21 cellular contexts compared by ENCODE assay signal in genomic region chr4:30815685-30816084, GRCh38.
DNase-seq lines count a peak whose midpoint lies in the region; ATAC-seq and TF ChIP-seq lines count a peak whose summit lies in the region.
"Had no signal": no experiment of that assay in that cellular context is flagged by ENCODE, and none has a peak within 500 bp of the region (broad histone marks: within the 10 kb centered on the region; RNA-seq: fewer than 3 reads in every experiment).

No MANE protein-coding gene starts in this region.

- H3K4me3 ChIP-seq in HCT116 (replicated peaks in 1 of 2; ENCODE audit: low read depth in 1 of 2, low read length in 2 of 2) (no peak overlapping the region), endodermal cell (ENCODE audit: low read length) (no peak overlapping the region)
- H3K4me3 ChIP-seq: A549; BLaER1 treated with 17β-estradiol and CSF1 and Interleukin-3, amounts not matched to agents 10 nM and 100 nM; GM23248; HAP-1 had no signal

- H3K27me3 ChIP-seq in HCT116 (ENCODE audit: insufficient read depth, low read length) (no peaks in the 10 kb centered on the region), endodermal cell (ENCODE audit: control insufficient read depth, insufficient read depth, low read length, poor library complexity, severe bottlenecking) (no peaks in the 10 kb centered on the region)
- H3K27me3 ChIP-seq: BE2C; BLaER1 treated with 17β-estradiol and CSF1 and Interleukin-3, amounts not matched to agents 10 nM and 100 nM had no signal

- 78 to 84% methylated on average over 1 to 2 of the region's 2 CpGs for WGBS in endodermal cell (ENCODE audit: insufficient coverage in 1 of 2, insufficient read length in 1 of 2), 2 experiments

- DNase-seq in HCT116 (ENCODE audit: low read depth, low spot score) (no peak), endodermal cell (peak; percentile 51), left kidney (ENCODE audit: low read depth, low spot score) (peak; percentile 27)
- DNase-seq: 8988T; ACHN; AML-193; BE2C; CD4-positive, alpha-beta T cell; CD8-positive, alpha-beta memory T cell; DMS 273 treated with DMSO at 0.1 percent for 48 hours; DMS79; EL; GDM1; GM23248 had no signal

- peaks cover 7% of the 10 kb centered on the region for H3K36me3 Mint-ChIP-seq in endodermal cell (ENCODE audit: low read depth)
- no peaks in the 10 kb centered on the region for H3K36me3 Mint-ChIP-seq in activated T-helper 17 cell treated with anti-CD3 and anti-CD28 coated beads, Interleukin-2, amount 50 U/mL, for 72 hours (ENCODE audit: low read depth)
- H3K36me3 Mint-ChIP-seq: CD14-positive monocyte; CD8-positive, alpha-beta memory T cell had no signal

- no peaks in the 10 kb centered on the region for H4K20me1 ChIP-seq in HCT116 (ENCODE audit: insufficient read depth)
- H4K20me1 ChIP-seq: BLaER1 treated with 17β-estradiol and CSF1 and Interleukin-3, amounts not matched to agents 10 nM and 100 nM had no signal

- no peaks in the 10 kb centered on the region for H3K9me3 Mint-ChIP-seq in endodermal cell
- peaks cover 6% of the 10 kb centered on the region for H3K9me3 Mint-ChIP-seq in activated T-helper 17 cell treated with anti-CD3 and anti-CD28 coated beads, Interleukin-2, amount 50 U/mL, for 72 hours

- no peak overlapping the region for H3K4me3 Mint-ChIP-seq in endodermal cell
- H3K4me3 Mint-ChIP-seq in activated T-helper 17 cell treated with anti-CD3 and anti-CD28 coated beads, Interleukin-2, amount 50 U/mL, for 72 hours, result no peak overlapping the region
- H3K4me3 Mint-ChIP-seq: CD14-positive monocyte; CD4-positive, alpha-beta T cell; CD8-positive, alpha-beta memory T cell had no signal

- H3K27ac Mint-ChIP-seq in endodermal cell, result no peak overlapping the region
- no peak overlapping the region for H3K27ac Mint-ChIP-seq in activated T-helper 17 cell treated with anti-CD3 and anti-CD28 coated beads, Interleukin-2, amount 50 U/mL, for 72 hours
- H3K27ac Mint-ChIP-seq: CD14-positive monocyte; CD4-positive, alpha-beta T cell; CD8-positive, alpha-beta memory T cell had no signal

- peaks cover 15% of the 10 kb centered on the region for H3K4me1 Mint-ChIP-seq in endodermal cell
- H3K4me1 Mint-ChIP-seq in activated T-helper 17 cell treated with anti-CD3 and anti-CD28 coated beads, Interleukin-2, amount 50 U/mL, for 72 hours, result no peaks in the 10 kb centered on the region
- H3K4me1 Mint-ChIP-seq: CD14-positive monocyte; CD8-positive, alpha-beta memory T cell had no signal

- intact Hi-C loops in HCT116 (cut with micrococcal nuclease), result no loop called here

- no peaks in the 10 kb centered on the region for H3K27me3 Mint-ChIP-seq in endodermal cell (ENCODE audit: insufficient read depth)
- no peaks in the 10 kb centered on the region for H3K27me3 Mint-ChIP-seq in activated T-helper 17 cell treated with anti-CD3 and anti-CD28 coated beads, Interleukin-2, amount 50 U/mL, for 72 hours
- H3K27me3 Mint-ChIP-seq: CD4-positive, alpha-beta T cell; CD8-positive, alpha-beta memory T cell had no signal

- CTCF ChIA-PET in HCT116 (lab: Charles Lee), result no interaction called here

- H3K9me3 ChIP-seq in HCT116 (ENCODE audit: control insufficient read depth in 1 of 2, insufficient read depth in 1 of 2, low read depth in 1 of 2, low read length in 2 of 2) (no peaks in the 10 kb centered on the region), endodermal cell (ENCODE audit: control insufficient read depth, low read length) (no peaks in the 10 kb centered on the region)
- H3K9me3 ChIP-seq: A549; BE2C; BLaER1 treated with 17β-estradiol and CSF1 and Interleukin-3, amounts not matched to agents 10 nM and 100 nM; HAP-1 had no signal

- peak; percentile 17 for TF ChIP-seq POLR2A in HCT116 (IDR thresholded peaks at IDR 0.05; ENCODE audit: borderline replicate concordance, extremely low read depth, insufficient read depth, insufficient read length)

- H3K36me3 ChIP-seq in HCT116 (ENCODE audit: control insufficient read depth in 1 of 2, insufficient read depth in 2 of 2, low read length in 2 of 2) (no peaks in the 10 kb centered on the region), endodermal cell (ENCODE audit: control insufficient read depth, insufficient read depth, low read length) (no peaks in the 10 kb centered on the region)
- H3K36me3 ChIP-seq: BE2C; BLaER1 treated with 17β-estradiol and CSF1 and Interleukin-3, amounts not matched to agents 10 nM and 100 nM; HAP-1 had no signal

- H2AFZ ChIP-seq in HCT116 (ENCODE audit: low read depth, low read length, poor library complexity, severe bottlenecking), result no peak overlapping the region
- H2AFZ ChIP-seq: GM23248 had no signal

- peaks cover 73 to 99% of the 10 kb centered on the region in 2 experiments for H3K4me1 ChIP-seq in HCT116 (ENCODE audit: control insufficient read depth in 1 of 2, insufficient read depth in 2 of 2, low read length in 2 of 2)
- no peaks in the 10 kb centered on the region for H3K4me1 ChIP-seq in endodermal cell (ENCODE audit: control insufficient read depth, insufficient read depth, low read length)
- H3K4me1 ChIP-seq: A549, BE2C had no signal

- H3K27ac ChIP-seq in HCT116 (ENCODE audit: low read depth, low read length), result peak overlapping the region; percentile 100
- H3K27ac ChIP-seq in endodermal cell (ENCODE audit: low read depth, low read length), result no peak overlapping the region
- H3K27ac ChIP-seq: A549; BLaER1 treated with 17β-estradiol and CSF1 and Interleukin-3, amounts not matched to agents 10 nM and 100 nM; GM23248 had no signal

- TF ChIP-seq CTCF in HCT116 (IDR thresholded peaks at IDR 0.05 in 2 of 3, conservative IDR thresholded peaks at IDR 0.05 in 1 of 3; ENCODE audit: borderline replicate concordance in 1 of 3, insufficient read depth in 1 of 3, low read depth in 2 of 3, low read length in 2 of 3) (no peak), endodermal cell (conservative IDR thresholded peaks at IDR 0.05) (no peak)

- no peak for TF ChIP-seq RAD21 in HCT116 (IDR thresholded peaks at IDR 0.05; ENCODE audit: low read depth)

- no peak overlapping the region; the same call in 1 of the 2 replicates for H3K9ac ChIP-seq in HCT116 (ENCODE audit: low read length)
- no peak overlapping the region for H3K9ac ChIP-seq in endodermal cell (ENCODE audit: extremely low read depth, low read length, poor library complexity, severe bottlenecking)
- H3K9ac ChIP-seq: BLaER1 treated with 17β-estradiol and CSF1 and Interleukin-3, amounts not matched to agents 10 nM and 100 nM; GM23248 had no signal

- POLR2A ChIA-PET in HCT116 (lab: Charles Lee), result interaction anchor here (1.5 kb wide), 1 partner anchor 46 kb away, joined by 4 read pairs; no protein-coding TSS in a partner anchor

- ATAC-seq in HCT116 (no peak), GM18868 (IDR thresholded peaks at IDR 0.05; ENCODE audit: unreplicated experiment) (no peak), HG03196 (IDR thresholded peaks at IDR 0.05; ENCODE audit: unreplicated experiment) (no peak)
- ATAC-seq in activated T-helper 17 cell treated with anti-CD3 and anti-CD28 coated beads, Interleukin-2, amount 50 U/mL, for 72 hours (replicated peaks), result no peak
- ATAC-seq: A549 had no signal

- RAD21 ChIA-PET in HCT116 (lab: Charles Lee; ENCODE audit: low non-redundant PET in 1 of 2, low total read pairs in 2 of 2, uncharacterized antibody in 2 of 2, unreplicated experiment in 2 of 2), result no interaction called here

- peaks cover 30% of the 10 kb centered on the region; the same call in 1 of the 2 replicates for H3K79me2 ChIP-seq in HCT116 (ENCODE audit: insufficient read depth, low read length)

- no peak overlapping the region for H3K4me2 ChIP-seq in HCT116 (ENCODE audit: low read length)
- H3K4me2 ChIP-seq: A549; BLaER1 treated with 17β-estradiol and CSF1 and Interleukin-3, amounts not matched to agents 10 nM and 100 nM had no signal

- H3K9me2 ChIP-seq in HCT116 (ENCODE audit: insufficient read depth), result no peaks in the 10 kb centered on the region

- BruUV-seq in HCT116 (replicated peaks; lab: Mats Ljungman, UMichigan), result no TSS peak

TF ChIP-seq in HCT116, 20 proteins besides CTCF, POLR2A, EP300 and RAD21:
- TF ChIP-seq EZH2 (IDR thresholded peaks at IDR 0.05) (no peak), FOSL1 (IDR thresholded peaks at IDR 0.05; ENCODE audit: low read depth) (no peak)
